In genomic region chr7:73560035-73560835, GRCh38 we compare ENCODE assay signal across 8 cellular contexts. TPM values are rescaled to one million over a fixed set of nuclear protein-coding genes. Genes with fewer than 3 reads are reported as not detected.
DNase-seq lines count a peak whose midpoint lies in the region; ATAC-seq and TF ChIP-seq lines count a peak whose summit lies in the region.

No MANE protein-coding gene starts in this region.

- ATAC-seq in GM18511 (IDR thresholded peaks at IDR 0.05; ENCODE audit: unreplicated experiment) (peak; percentile 30), Right ventricle myocardium inferior (no peak)

- H3K4me2 ChIP-seq in fibroblast of lung (ENCODE audit: extremely low read depth, insufficient read depth, low read length) (peak overlapping the region; percentile 68), OCI-LY7 (ENCODE audit: low read length) (no peak overlapping the region)

- no peaks in the 10 kb centered on the region for H3K9me2 ChIP-seq in OCI-LY7 (ENCODE audit: insufficient read depth, low read length)

- H3K9ac ChIP-seq in fibroblast of lung (ENCODE audit: insufficient read depth, low read length): no peak overlapping the region

- no peak for TF ChIP-seq POLR2A in prostate gland (IDR thresholded peaks at IDR 0.05)

- 59% methylated on average over 12 of the region's 12 CpGs for WGBS in prostate gland

- H3K4me3 ChIP-seq in AG09309 (ENCODE audit: control insufficient read depth, low read depth, low read length) (no peak overlapping the region), fibroblast of lung (replicated peaks in 1 of 4; ENCODE audit: control extremely low read depth in 1 of 4, insufficient read depth in 1 of 4, low read depth in 3 of 4, low read length in 4 of 4) (no peak overlapping the region), prostate gland (no peak overlapping the region), OCI-LY7 (ENCODE audit: low read depth, low read length, poor library complexity, severe bottlenecking) (no peak overlapping the region)

- POLR2A ChIA-PET in OCI-LY7 (lab: Charles Lee): interaction anchor here (0.5 to 1.9 kb wide), 6 partner anchors 18 to 134 kb away, joined by 3 to 4 read pairs (median 4); partner anchors contain the start of genes BAZ1B and TBL2

- H2AFZ ChIP-seq in fibroblast of lung (ENCODE audit: low read length) (peak overlapping the region; percentile 1), OCI-LY7 (ENCODE audit: low read length) (no peak overlapping the region)

- no peaks in the 10 kb centered on the region for H4K20me1 ChIP-seq in fibroblast of lung (ENCODE audit: control insufficient read depth, extremely low read depth, insufficient read depth, low read length)
- H4K20me1 ChIP-seq in OCI-LY7 (ENCODE audit: insufficient read depth, low read length): peaks cover 6% of the 10 kb centered on the region; the same call in 1 of the 2 replicates

- no peaks in the 10 kb centered on the region for H3K9me3 ChIP-seq in fibroblast of lung (ENCODE audit: control insufficient read depth, insufficient read depth, low read depth, low read length)
- H3K9me3 ChIP-seq in prostate gland: no peaks in the 10 kb centered on the region
- no peaks in the 10 kb centered on the region for H3K9me3 ChIP-seq in OCI-LY7 (ENCODE audit: low read length)

- CTCF ChIA-PET in OCI-LY7 (lab: Charles Lee; ENCODE audit: unreplicated experiment): no interaction called here

- peaks cover 16% of the 10 kb centered on the region for H3K79me2 ChIP-seq in fibroblast of lung (ENCODE audit: control insufficient read depth, insufficient read depth, low read length)
- peaks cover 18% of the 10 kb centered on the region for H3K79me2 ChIP-seq in OCI-LY7 (ENCODE audit: insufficient read depth, low read depth, low read length)

- peak; percentile 67 for DNase-seq in AG09309 (ENCODE audit: low read depth)
- DNase-seq in OCI-M1 (lab: John Stamatoyannopoulos, UW): peak; percentile 86
- DNase-seq in fibroblast of lung (ENCODE audit: low read depth in 2 of 2): peak; percentile 87 to 90
- DNase-seq in prostate gland (ENCODE audit: low spot score): no peak
- DNase-seq in OCI-LY7 (ENCODE audit: low spot score): no peak
- no peak for DNase-seq in Right ventricle myocardium inferior (ENCODE audit: missing footprints)
- DNase-seq in GF-D8 (lab: John Stamatoyannopoulos, UW): no peak

- no peak for TF ChIP-seq CTCF in AG09309 (IDR thresholded peaks at IDR 0.05; ENCODE audit: control insufficient read depth, insufficient read depth, low read depth, low read length, missing control alignments)
- no peak for TF ChIP-seq CTCF in fibroblast of lung (conservative IDR thresholded peaks at IDR 0.05 in 1 of 2, IDR thresholded peaks at IDR 0.05 in 1 of 2; ENCODE audit: low read depth in 1 of 2, low read length in 2 of 2)
- TF ChIP-seq CTCF in prostate gland (IDR thresholded peaks at IDR 0.05): no peak
- TF ChIP-seq CTCF in OCI-LY7 (conservative IDR thresholded peaks at IDR 0.05; ENCODE audit: low read length): no peak

- peaks cover 11% of the 10 kb centered on the region for H3K4me1 ChIP-seq in fibroblast of lung (ENCODE audit: control insufficient read depth, extremely low read depth, insufficient read depth, low read length)
- H3K4me1 ChIP-seq in prostate gland (replicated peaks): no peaks in the 10 kb centered on the region
- peaks cover 19% of the 10 kb centered on the region for H3K4me1 ChIP-seq in OCI-LY7 (ENCODE audit: insufficient read depth, low read length, poor library complexity, severe bottlenecking)

- H3K27ac ChIP-seq in fibroblast of lung (ENCODE audit: insufficient read depth, low read length) (peak overlapping the region; percentile 46), prostate gland (no peak overlapping the region), OCI-LY7 (ENCODE audit: low read depth, low read length, poor library complexity, severe bottlenecking) (no peak overlapping the region)

- H3K36me3 ChIP-seq in fibroblast of lung (ENCODE audit: control insufficient read depth, insufficient read depth, low read length) (no peaks in the 10 kb centered on the region), prostate gland (no peaks in the 10 kb centered on the region), OCI-LY7 (ENCODE audit: insufficient read depth, low read length) (peaks cover 2% of the 10 kb centered on the region; the same call in 1 of the 2 replicates)

- H3K27me3 ChIP-seq in fibroblast of lung (ENCODE audit: control insufficient read depth, insufficient read depth, low read length): no peaks in the 10 kb centered on the region
- no peaks in the 10 kb centered on the region for H3K27me3 ChIP-seq in prostate gland (replicated peaks; ENCODE audit: insufficient read depth)

- no TSS peak for BruUV-seq in OCI-LY7 (replicated peaks; lab: Mats Ljungman, UMichigan)

- intact Hi-C loops in prostate gland (cut with DNase I) (no loop called here), OCI-LY7 (cut with micrococcal nuclease; ENCODE audit: unreplicated experiment) (no loop called here), Right ventricle myocardium inferior (cut with DNase I) (no loop called here)

RNA-seq across cellular contexts. Expression of gene BCL7B, which starts 2.7 kb away (rescaled TPM):
- 20.0 and 26.9 TPM in 2 replicates for total RNA-seq in fibroblast of lung
- polyA plus RNA-seq in fibroblast of lung: 53.9 and 63.2 TPM in 2 replicates
- polyA plus RNA-seq in fibroblast of lung (2012): 49.8 and 55.1 TPM in 2 replicates
- polyA minus RNA-seq in fibroblast of lung (ENCODE audit: low replicate concordance): 51.1 and 58.3 TPM in 2 replicates
- 100 to 1,000 TPM in 1 of 2 donors, 10 to 100 TPM in 1; 78.7 to 105 TPM for total RNA-seq in prostate gland
- total RNA-seq in OCI-LY7 (2014; rRNA removed; shearing (Covaris generic)): 27.7 and 31.7 TPM in 2 replicates
- 47.1 and 51.7 TPM in 2 replicates for total RNA-seq in OCI-LY7 (2022)
- total RNA-seq in Right ventricle myocardium inferior: 71.5 TPM

RNA-seq across cellular contexts. Expression of gene TBL2, which starts 18.1 kb away (rescaled TPM):
- total RNA-seq in fibroblast of lung: 58.6 and 83.2 TPM in 2 replicates
- 40.1 and 45.4 TPM in 2 replicates for polyA plus RNA-seq in fibroblast of lung
- 37.0 and 38.9 TPM in 2 replicates for polyA plus RNA-seq in fibroblast of lung (2012)
- 131 and 144 TPM in 2 replicates for polyA minus RNA-seq in fibroblast of lung (ENCODE audit: low replicate concordance)
- total RNA-seq in prostate gland: 100 to 1,000 TPM in 1 of 2 donors, 10 to 100 TPM in 1; 73.5 to 112 TPM
- total RNA-seq in OCI-LY7 (2014; rRNA removed; shearing (Covaris generic)): 36.9 and 39.8 TPM in 2 replicates
- total RNA-seq in OCI-LY7 (2022): 42.8 and 47.9 TPM in 2 replicates
- total RNA-seq in Right ventricle myocardium inferior: 10.4 TPM

RNA-seq across cellular contexts. Expression of gene BAZ1B, which starts 38.1 kb away (rescaled TPM):
- 60.1 and 68.9 TPM in 2 replicates for total RNA-seq in fibroblast of lung
- polyA plus RNA-seq in fibroblast of lung: 30.5 and 41.5 TPM in 2 replicates
- 37.7 and 48.6 TPM in 2 replicates for polyA plus RNA-seq in fibroblast of lung (2012)
- 20.0 and 40.1 TPM in 2 replicates for polyA minus RNA-seq in fibroblast of lung (ENCODE audit: low replicate concordance)
- 10 to 100 TPM; 43.4 to 56.4 TPM for total RNA-seq in prostate gland
- total RNA-seq in OCI-LY7 (2014; rRNA removed; shearing (Covaris generic)): 77.8 and 86.8 TPM in 2 replicates
- 109 and 117 TPM in 2 replicates for total RNA-seq in OCI-LY7 (2022)
- 40.9 TPM for total RNA-seq in Right ventricle myocardium inferior

Comparison
In these comparisons a context has a peak if more than half of its experiments do, and no peak if none do; other contexts are left out.
1. DNase-seq: peak in AG09309 (single experiment), OCI-M1 (single experiment) and fibroblast of lung (2 of 2); none in prostate gland (single experiment), OCI-LY7 (single experiment), Right ventricle myocardium inferior (single experiment) and GF-D8 (single experiment).